In genomic region chr12:102169922-102170698, GRCh38 we compare ENCODE assay signal across 1 cellular context.
TF ChIP-seq lines count a peak whose summit lies in the region.

No MANE protein-coding gene starts in this region.

TF ChIP-seq in K562, 482 proteins besides CTCF, POLR2A, EP300 and RAD21 (continued from another document):
- no peak for TF ChIP-seq CEBPZ (IDR thresholded peaks at IDR 0.05; ENCODE audit: borderline replicate concordance, low read depth, low read length)
- TF ChIP-seq CEBPB (tag; IDR thresholded peaks at IDR 0.05): no peak
- peak; percentile 62 for TF ChIP-seq DEAF1 (CRISPR knock-in tag; IDR thresholded peaks at IDR 0.05)
